In genomic region chr15:70854669-70854976, GRCh38 we compare ENCODE assay signal across 8 cellular contexts. TPM values are rescaled to one million over a fixed set of nuclear protein-coding genes. Genes with fewer than 3 reads are reported as not detected.
DNase-seq lines count a peak whose midpoint lies in the region; ATAC-seq, FAIRE-seq and TF ChIP-seq lines count a peak whose summit lies in the region.

No MANE protein-coding gene starts in this region.

- dilution Hi-C loops in endothelial cell of umbilical vein (cut with MboI; ENCODE audit: extremely low pct_ligation_motif_present, low sequenced_read_pairs), result no loop called here

- H3K4me3 ChIP-seq in Caco-2 (ENCODE audit: low read depth, low read length) (peak overlapping the region; percentile 81), Panc1 (ENCODE audit: low read depth in 2 of 2, low read length in 2 of 2) (peak overlapping the region; percentile 69 to 86), endothelial cell of umbilical vein (replicated peaks in 1 of 3; ENCODE audit: insufficient read depth in 1 of 3, low read depth in 1 of 3, low read length in 3 of 3) (peak overlapping the region in 2 of 3 experiments; percentile 43 to 66)
- H3K4me3 ChIP-seq in effector memory CD4-positive, alpha-beta T cell (ENCODE audit: insufficient read depth, low read depth, low read length, poor library complexity, severe bottlenecking), result no peak overlapping the region

- H3K27ac Mint-ChIP-seq in Caco-2 (ENCODE audit: unreplicated experiment), result peak overlapping the region; percentile 76
- no peak overlapping the region for H3K27ac Mint-ChIP-seq in natural killer cell

- intact Hi-C loops in Caco-2 (cut with micrococcal nuclease; ENCODE audit: unreplicated experiment) (loop anchor here (1.0 kb wide), 2 partner anchors 21 to 29 kb away; no protein-coding TSS in a partner anchor), Panc1 (cut with micrococcal nuclease; ENCODE audit: unreplicated experiment) (no loop called here), endothelial cell of umbilical vein (cut with micrococcal nuclease) (loop anchor here (2.0 kb wide), 1 partner anchor 38 kb away; the partner anchor contains the start of genes LRRC49 and THAP10), natural killer cell (cut with micrococcal nuclease) (no loop called here)

- no peaks in the 10 kb centered on the region for H3K27me3 Mint-ChIP-seq in Caco-2 (ENCODE audit: insufficient read depth, unreplicated experiment)
- peaks cover 36 to 62% of the 10 kb centered on the region in 2 donors for H3K27me3 Mint-ChIP-seq in natural killer cell (ENCODE audit: low read depth in 2 of 2)

- peaks cover 4% of the 10 kb centered on the region for H3K79me2 ChIP-seq in endothelial cell of umbilical vein (ENCODE audit: control insufficient read depth, insufficient read depth, low read length)

- FAIRE-seq in endothelial cell of umbilical vein (lab: Jason Lieb, UNC), result peak; percentile 66

- H3K9me3 Mint-ChIP-seq in Caco-2 (ENCODE audit: unreplicated experiment) (no peaks in the 10 kb centered on the region), natural killer cell (no peaks in the 10 kb centered on the region)

- H3K9me3 ChIP-seq in Caco-2 (no peaks in the 10 kb centered on the region), Panc1 (ENCODE audit: control insufficient read depth, insufficient read depth, low read depth, low read length) (no peaks in the 10 kb centered on the region), endothelial cell of umbilical vein (replicated peaks; ENCODE audit: control insufficient read depth, insufficient read depth, low read length) (no peaks in the 10 kb centered on the region)
- H3K9me3 ChIP-seq in effector memory CD4-positive, alpha-beta T cell (ENCODE audit: control insufficient read depth, low read length), result no peaks in the 10 kb centered on the region

- H3K4me1 Mint-ChIP-seq in Caco-2 (ENCODE audit: low read depth, unreplicated experiment) (peaks cover 9% of the 10 kb centered on the region), natural killer cell (peaks cover 6% of the 10 kb centered on the region in 2 donors)

- no peaks in the 10 kb centered on the region for H3K9me1 ChIP-seq in endothelial cell of umbilical vein (replicated peaks; ENCODE audit: control insufficient read depth, extremely low read depth, insufficient read depth, low read length)

- peak overlapping the region; percentile 94 for H3K4me3 Mint-ChIP-seq in Caco-2 (ENCODE audit: unreplicated experiment)
- H3K4me3 Mint-ChIP-seq in natural killer cell, result peak overlapping the region; percentile 89

- H3K27me3 ChIP-seq in Caco-2 (replicated peaks; ENCODE audit: control insufficient read depth, insufficient read depth, low read length), result no peaks in the 10 kb centered on the region; the same call in 1 of the 2 replicates
- no peaks in the 10 kb centered on the region for H3K27me3 ChIP-seq in Panc1 (ENCODE audit: control insufficient read depth, insufficient read depth, low read length)
- no peaks in the 10 kb centered on the region for H3K27me3 ChIP-seq in endothelial cell of umbilical vein (ENCODE audit: control insufficient read depth in 2 of 2, insufficient read depth in 2 of 2, low read length in 2 of 2)
- peaks cover 19% of the 10 kb centered on the region for H3K27me3 ChIP-seq in effector memory CD4-positive, alpha-beta T cell (replicated peaks; ENCODE audit: control insufficient read depth, insufficient read depth, low read length, poor library complexity, severe bottlenecking)

- TF ChIP-seq CTCF in Caco-2 (IDR thresholded peaks at IDR 0.05; ENCODE audit: insufficient read depth in 1 of 2, low read depth in 1 of 2, low read length in 1 of 2, severe bottlenecking in 1 of 2, unreplicated experiment in 1 of 2) (no peak), Panc1 (IDR thresholded peaks at IDR 0.05) (peak; percentile 46), endothelial cell of umbilical vein (IDR thresholded peaks at IDR 0.05; ENCODE audit: extremely low read depth in 1 of 2, insufficient read depth in 1 of 2, low read depth in 1 of 2, low read length in 2 of 2) (no peak), natural killer cell (IDR thresholded peaks at IDR 0.05) (no peak)

- BruUV-seq in Caco-2 (replicated peaks; lab: Mats Ljungman, UMichigan), result no TSS peak
- BruUV-seq in Panc1 (replicated peaks; lab: Mats Ljungman, UMichigan), result no TSS peak
- no TSS peak for BruUV-seq in endothelial cell of umbilical vein (replicated peaks; lab: Mats Ljungman, UMichigan)

- H3K36me3 ChIP-seq in Caco-2 (ENCODE audit: control insufficient read depth, insufficient read depth, low read length) (no peaks in the 10 kb centered on the region; the same call in 1 of the 2 replicates), Panc1 (ENCODE audit: control insufficient read depth, insufficient read depth, low read length) (peaks cover 5% of the 10 kb centered on the region), endothelial cell of umbilical vein (ENCODE audit: control insufficient read depth in 2 of 2, extremely low read depth in 1 of 2, insufficient read depth in 2 of 2, low read length in 2 of 2) (peaks cover 2 to 5% of the 10 kb centered on the region in 2 experiments)
- H3K36me3 ChIP-seq in effector memory CD4-positive, alpha-beta T cell (ENCODE audit: control insufficient read depth, insufficient read depth, low read length), result no peaks in the 10 kb centered on the region

- CTCF ChIA-PET in Caco-2 (lab: Charles Lee), result interaction anchor here (0.8 to 1.6 kb wide), 3 partner anchors 8 to 30 kb away, joined by 3 to 7 read pairs (median 3); no protein-coding TSS in a partner anchor
- CTCF ChIA-PET in Panc1 (lab: Charles Lee), result interaction anchor here (1.2 kb wide), 1 partner anchor 29 kb away, joined by 4 read pairs; no protein-coding TSS in a partner anchor
- CTCF ChIA-PET in endothelial cell of umbilical vein (lab: Charles Lee), result interaction anchor here (0.9 to 3.7 kb wide), 6 partner anchors 9 to 43 kb away, joined by 3 to 31 read pairs (median 4); no protein-coding TSS in a partner anchor

- ATAC-seq in Panc1 (peak; percentile 51), natural killer cell (no peak)

- TF ChIP-seq POLR2A in endothelial cell of umbilical vein (IDR thresholded peaks at IDR 0.05; ENCODE audit: low read depth, low read length), result no peak

- peak overlapping the region; percentile 88 for H2AFZ ChIP-seq in endothelial cell of umbilical vein (ENCODE audit: low read depth, low read length)

- H3K4me1 ChIP-seq in Caco-2, result no peaks in the 10 kb centered on the region
- peaks cover 28% of the 10 kb centered on the region for H3K4me1 ChIP-seq in Panc1 (ENCODE audit: control insufficient read depth, insufficient read depth, low read length)
- peaks cover 26% of the 10 kb centered on the region for H3K4me1 ChIP-seq in endothelial cell of umbilical vein (ENCODE audit: control insufficient read depth, extremely low read depth, insufficient read depth, low read length)
- H3K4me1 ChIP-seq in effector memory CD4-positive, alpha-beta T cell (ENCODE audit: control insufficient read depth, insufficient read depth, low read length, poor library complexity, severe bottlenecking), result peaks cover 2% of the 10 kb centered on the region

- in situ Hi-C loops in Panc1 (cut with HindIII; ENCODE audit: low pct_unique_long_range_greater_than_20kb, low sequenced_read_pairs), result no loop called here

- H3K27ac ChIP-seq in Panc1 (ENCODE audit: low read length), result peak overlapping the region; percentile 90
- peak overlapping the region; percentile 53 for H3K27ac ChIP-seq in endothelial cell of umbilical vein (ENCODE audit: insufficient read depth, low read depth, low read length)
- no peak overlapping the region for H3K27ac ChIP-seq in effector memory CD4-positive, alpha-beta T cell (ENCODE audit: insufficient read depth, low read length, poor library complexity, severe bottlenecking)

- peak overlapping the region; percentile 81 for H3K9ac ChIP-seq in endothelial cell of umbilical vein (replicated peaks; ENCODE audit: extremely low read depth, insufficient read depth, low read length)

- H3K36me3 Mint-ChIP-seq in Caco-2 (ENCODE audit: insufficient read depth, unreplicated experiment) (no peaks in the 10 kb centered on the region), natural killer cell (no peaks in the 10 kb centered on the region)

- no peaks in the 10 kb centered on the region for H4K20me1 ChIP-seq in endothelial cell of umbilical vein (replicated peaks; ENCODE audit: control insufficient read depth, extremely low read depth, insufficient read depth, low read length)

- DNase-seq in Caco-2 (no peak), Panc1 (ENCODE audit: low read depth, low spot score) (no peak), endothelial cell of umbilical vein (ENCODE audit: low read depth, low spot score) (peak; percentile 36), natural killer cell (no peak), OCI-M2 (lab: John Stamatoyannopoulos, UW; ENCODE audit: unreplicated experiment) (no peak), T1000 (lab: John Stamatoyannopoulos, UW) (no peak), NCI-H510A (lab: John Stamatoyannopoulos, UW) (no peak)
- no peak for DNase-seq in effector memory CD4-positive, alpha-beta T cell

- POLR2A ChIA-PET in Caco-2 (lab: Charles Lee) (no interaction called here), Panc1 (lab: Charles Lee) (interaction anchor here (0.7 kb wide), 1 partner anchor 93 kb away, joined by 6 read pairs; no protein-coding TSS in a partner anchor), endothelial cell of umbilical vein (lab: Charles Lee) (interaction anchor here (0.6 to 0.7 kb wide), 2 partner anchors 100 to 167 kb away, joined by 3 to 6 read pairs; no protein-coding TSS in a partner anchor)

- H3K4me2 ChIP-seq in endothelial cell of umbilical vein (ENCODE audit: insufficient read depth, low read length), result peak overlapping the region; percentile 62

RNA-seq across cellular contexts. Expression of gene LARP6, which starts 0.7 kb away (rescaled TPM):
- total RNA-seq in Caco-2 (2022), result 19.7 and 19.8 TPM in 2 replicates
- total RNA-seq in Panc1 (2021; ENCODE audit: unreplicated experiment), result 66.3 TPM
- 69.8 TPM for polyA plus RNA-seq in Panc1 (2012; ENCODE audit: insufficient read length)
- 16.9 and 25.2 TPM in 2 replicates for total RNA-seq in endothelial cell of umbilical vein
- 56.1 and 56.2 TPM in 2 replicates for polyA plus RNA-seq in endothelial cell of umbilical vein
- polyA plus RNA-seq in endothelial cell of umbilical vein (2011; cell fraction: cytosol; rRNA removed), result 29.0 and 35.2 TPM in 2 replicates
- 24.3 and 26.0 TPM in 2 replicates for polyA plus RNA-seq in endothelial cell of umbilical vein (2011; cell fraction: nucleus; rRNA removed)
- 43.5 and 47.5 TPM in 2 replicates for polyA plus RNA-seq in endothelial cell of umbilical vein (2012)
- polyA minus RNA-seq in endothelial cell of umbilical vein, result 47.4 and 56.0 TPM in 2 replicates
- polyA minus RNA-seq in endothelial cell of umbilical vein (2011; cell fraction: cytosol; rRNA and poly(A)+ RNA removed), result 9.9 TPM
- 21.9 and 32.1 TPM in 2 replicates for polyA minus RNA-seq in endothelial cell of umbilical vein (2011; cell fraction: nucleus; rRNA and poly(A)+ RNA removed)
- not detected for total RNA-seq in natural killer cell

RNA-seq across cellular contexts. Expression of gene THAP10, which starts 37.6 kb away (rescaled TPM):
- 1.7 and 1.9 TPM in 2 replicates for total RNA-seq in Caco-2 (2022)
- total RNA-seq in Panc1 (2021; ENCODE audit: unreplicated experiment), result 6.7 TPM
- polyA plus RNA-seq in Panc1 (2012; ENCODE audit: insufficient read length), result 2.5 TPM
- 2.7 and 4.0 TPM in 2 replicates for total RNA-seq in endothelial cell of umbilical vein
- 1.7 TPM in 2 replicates for polyA plus RNA-seq in endothelial cell of umbilical vein
- polyA plus RNA-seq in endothelial cell of umbilical vein (2011; cell fraction: cytosol; rRNA removed), result 2.3 and 2.4 TPM in 2 replicates
- 1.5 and 1.9 TPM in 2 replicates for polyA plus RNA-seq in endothelial cell of umbilical vein (2011; cell fraction: nucleus; rRNA removed)
- polyA plus RNA-seq in endothelial cell of umbilical vein (2012), result 2.0 and 2.7 TPM in 2 replicates
- polyA minus RNA-seq in endothelial cell of umbilical vein, result 0.74 and 0.78 TPM in 2 replicates
- 1.1 TPM for polyA minus RNA-seq in endothelial cell of umbilical vein (2011; cell fraction: cytosol; rRNA and poly(A)+ RNA removed)
- 1.3 and 1.9 TPM in 2 replicates for polyA minus RNA-seq in endothelial cell of umbilical vein (2011; cell fraction: nucleus; rRNA and poly(A)+ RNA removed)
- total RNA-seq in natural killer cell, result not detected

RNA-seq across cellular contexts. Expression of gene LRRC49, which starts 38.0 kb away (rescaled TPM):
- total RNA-seq in Caco-2 (2022) (0.82 and 2.1 TPM in 2 replicates), Panc1 (2021; ENCODE audit: unreplicated experiment) (8.3 TPM), endothelial cell of umbilical vein (6.6 and 7.4 TPM in 2 replicates), natural killer cell (under 1 TPM in 2 of 3 donors, not detected in 1; 0.14 to 0.38 TPM)
- polyA plus RNA-seq in Panc1 (2012; ENCODE audit: insufficient read length), result 3.3 TPM
- polyA plus RNA-seq in endothelial cell of umbilical vein, result 3.0 and 3.7 TPM in 2 replicates
- 3.8 and 3.9 TPM in 2 replicates for polyA plus RNA-seq in endothelial cell of umbilical vein (2011; cell fraction: cytosol; rRNA removed)
- polyA plus RNA-seq in endothelial cell of umbilical vein (2011; cell fraction: nucleus; rRNA removed), result 9.0 and 9.5 TPM in 2 replicates
- 4.2 and 5.4 TPM in 2 replicates for polyA plus RNA-seq in endothelial cell of umbilical vein (2012)
- polyA minus RNA-seq in endothelial cell of umbilical vein, result 10.7 and 16.1 TPM in 2 replicates
- 3.0 TPM for polyA minus RNA-seq in endothelial cell of umbilical vein (2011; cell fraction: cytosol; rRNA and poly(A)+ RNA removed)
- 54.5 and 62.8 TPM in 2 replicates for polyA minus RNA-seq in endothelial cell of umbilical vein (2011; cell fraction: nucleus; rRNA and poly(A)+ RNA removed)

Comparison
In these comparisons a context has a peak if more than half of its experiments do, and no peak if none do; other contexts are left out.
1. RNA of gene LARP6, which starts 0.7 kb away (total RNA-seq): 66.3 TPM in Panc1 (single experiment), 19.7 to 19.8 TPM in Caco-2 and 16.9 to 25.2 TPM in endothelial cell of umbilical vein; not detected in natural killer cell; every median in the first group is over 10 times any median in the second.
2. intact Hi-C loops: an anchor here in Caco-2 (1.0 kb wide) and endothelial cell of umbilical vein (2.0 kb wide); none called in Panc1 and natural killer cell.